Comparison of ENCODE assay signal across 12 cellular contexts in genomic region chr10:123157210-123157609, GRCh38. TPM values are rescaled to one million over a fixed set of nuclear protein-coding genes. Genes with fewer than 3 reads are reported as not detected.
DNase-seq lines count a peak whose midpoint lies in the region; ATAC-seq and TF ChIP-seq lines count a peak whose summit lies in the region.
"Had no signal": no experiment of that assay in that cellular context is flagged by ENCODE, and none has a peak within 500 bp of the region (broad histone marks: within the 10 kb centered on the region; RNA-seq: fewer than 3 reads in every experiment).

No MANE protein-coding gene starts in this region.

- no peak for TF ChIP-seq CTCF in AG04450 (IDR thresholded peaks at IDR 0.05; ENCODE audit: low read depth, low read length)
- no peak for TF ChIP-seq CTCF in GM12864 (IDR thresholded peaks at IDR 0.05; ENCODE audit: low read depth, low read length, missing control alignments)
- TF ChIP-seq CTCF in esophagus squamous epithelium (IDR thresholded peaks at IDR 0.05) = no peak

- H3K27me3 ChIP-seq in AG04450 (ENCODE audit: control insufficient read depth, insufficient read depth, low read length) (peaks cover 6% of the 10 kb centered on the region), esophagus squamous epithelium (peaks cover 0 to 16% (median 4%) of the 10 kb centered on the region in 4 donors)

- DNase-seq in AG04450 (ENCODE audit: low read depth, low spot score) (peak; percentile 15), GM12864 (ENCODE audit: low read depth) (no peak), RKO (ENCODE audit: low spot score) (peak; percentile 89), erythroblast (lab: John Stamatoyannopoulos, UW) (peak; percentile 20 to 39), esophagus squamous epithelium (lab: John Stamatoyannopoulos, UW) (no peak), SKM-1 treated with dmso at 0.1 percent for 144 hours (lab: John Stamatoyannopoulos, UW; ENCODE audit: unreplicated experiment) (no peak)
- no peak for DNase-seq in central memory CD4-positive, alpha-beta T cell
- DNase-seq: Kasumi-1, left cardiac atrium, psoas muscle had no signal

- 76 to 87% methylated on average over 3 of the region's 3 CpGs for WGBS in esophagus squamous epithelium, 2 donors

- CTCF ChIA-PET in AG04450 (lab: Charles Lee) = interaction anchor here (1.4 kb wide), 1 partner anchor 9 kb away, joined by 5 read pairs; no protein-coding TSS in a partner anchor

- H3K4me3 ChIP-seq in AG04450 (ENCODE audit: low read depth, low read length) (no peak overlapping the region; the same call in 1 of the 2 replicates), GM12864 (ENCODE audit: low read depth, low read length) (peak overlapping the region; percentile 70; the same call in 1 of the 2 replicates), esophagus squamous epithelium (no peak overlapping the region)
- H3K4me3 ChIP-seq: psoas muscle had no signal

- TF ChIP-seq POLR2A in erythroblast (IDR thresholded peaks at IDR 0.05; ENCODE audit: low read length) (no peak), esophagus squamous epithelium (IDR thresholded peaks at IDR 0.05) (no peak)

- H3K9me3 ChIP-seq in AG04450 (ENCODE audit: control insufficient read depth, insufficient read depth, low read length) (no peaks in the 10 kb centered on the region; the same call in 1 of the 2 replicates), esophagus squamous epithelium (no peaks in the 10 kb centered on the region)
- H3K9me3 ChIP-seq: psoas muscle had no signal

- no peak overlapping the region for H3K27ac ChIP-seq in AG04450 (ENCODE audit: low read depth, low read length)
- H3K27ac ChIP-seq in esophagus squamous epithelium = no peak overlapping the region
- H3K27ac ChIP-seq: psoas muscle had no signal

- POLR2A ChIA-PET in AG04450 (lab: Yijun Ruan, JAX) = no interaction called here

- intact Hi-C loops in esophagus squamous epithelium (cut with DNase I) = no loop called here

- H3K36me3 ChIP-seq in esophagus squamous epithelium = peaks cover 0 to 60% (median 6%) of the 10 kb centered on the region in 3 donors

- ATAC-seq in GM18858 (IDR thresholded peaks at IDR 0.05; ENCODE audit: unreplicated experiment) = no peak
- ATAC-seq: left cardiac atrium, psoas muscle had no signal

- H3K4me1 ChIP-seq in esophagus squamous epithelium = peaks cover 8 to 50% (median 10%) of the 10 kb centered on the region in 3 donors

RNA-seq across cellular contexts. Expression of gene BUB3, which starts 3.0 kb away (rescaled TPM):
- 131 and 135 TPM in 2 replicates for polyA plus RNA-seq in AG04450 (2011; rRNA removed)
- 158 and 206 TPM in 2 replicates for polyA minus RNA-seq in AG04450 (2011; rRNA and poly(A)+ RNA removed)
- 100 to 1,000 TPM in 2 of 4 donors, 10 to 100 TPM in 2; 84.3 to 121 (median 100) TPM for total RNA-seq in esophagus squamous epithelium

RNA-seq across cellular contexts. Expression of gene HMX2, which starts 9.3 kb away (rescaled TPM):
- not detected in 2 replicates for polyA plus RNA-seq in AG04450 (2011; rRNA removed)
- polyA minus RNA-seq in AG04450 (2011; rRNA and poly(A)+ RNA removed) = not detected in 2 replicates
- not detected for total RNA-seq in esophagus squamous epithelium
- total RNA-seq: dermis microvascular lymphatic vessel endothelial cell, left cardiac atrium, psoas muscle had no signal
- polyA plus RNA-seq: psoas muscle had no signal

RNA-seq across cellular contexts. Expression of gene HMX3, which starts 21.4 kb away (rescaled TPM):
- polyA plus RNA-seq in AG04450 (2011; rRNA removed) = not detected in 2 replicates
- not detected in 2 replicates for polyA minus RNA-seq in AG04450 (2011; rRNA and poly(A)+ RNA removed)
- not detected for total RNA-seq in esophagus squamous epithelium
- total RNA-seq: dermis microvascular lymphatic vessel endothelial cell, psoas muscle had no signal
- polyA plus RNA-seq: psoas muscle had no signal

Comparison
In these comparisons a context has a peak if more than half of its experiments do, and no peak if none do; other contexts are left out.
1. DNase-seq: peak in AG04450 (single experiment), RKO (single experiment) and erythroblast (2 of 2); none in GM12864 (single experiment), central memory CD4-positive, alpha-beta T cell (single experiment), esophagus squamous epithelium (single experiment) and SKM-1 treated with dmso at 0.1 percent for 144 hours (single experiment).